ENCODE assay signal across 14 cellular contexts in the genomic region with DNA sequence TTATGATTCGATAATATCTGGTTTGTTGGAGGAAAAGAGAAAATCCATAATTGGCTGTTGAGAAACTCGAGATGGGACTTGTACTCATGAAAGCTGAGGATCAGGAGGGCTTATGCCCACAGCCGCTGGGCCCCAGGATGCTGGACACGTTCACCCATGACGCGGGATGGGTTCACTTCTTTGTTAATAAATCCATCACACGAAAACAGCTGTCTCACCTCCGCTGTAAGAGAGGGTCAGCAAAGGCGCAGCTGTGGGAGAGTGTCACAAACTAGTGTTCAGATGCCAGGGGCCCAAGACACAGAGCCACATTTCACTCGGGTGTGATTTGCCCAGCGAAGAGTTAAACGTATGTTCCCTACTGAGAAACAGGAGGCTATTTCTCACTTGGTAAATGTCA.
A peak's percentile ranks its signal among the peaks of the same experiment; 100 is the strongest.
DNase-seq lines count a peak whose midpoint lies in the region; ATAC-seq and TF ChIP-seq lines count a peak whose summit lies in the region.
"Had no signal": no experiment of that assay in that cellular context is flagged by ENCODE, and none has a peak within 500 bp of the region (broad histone marks: within the 10 kb centered on the region; RNA-seq: fewer than 3 reads in every experiment).

No MANE protein-coding gene starts in this region.

- H3K36me3 ChIP-seq in osteoblast (ENCODE audit: insufficient read depth, low read length): no peaks in the 10 kb centered on the region
- H3K36me3 ChIP-seq in uterus: no peaks in the 10 kb centered on the region

- TF ChIP-seq CTCF in osteoblast (IDR thresholded peaks at IDR 0.05; ENCODE audit: extremely low read depth, low read depth, low read length) (no peak), uterus (IDR thresholded peaks at IDR 0.05) (no peak)

- TF ChIP-seq POLR2A in uterus (IDR thresholded peaks at IDR 0.05): no peak

- DNase-seq in LHCN-M2 (ENCODE audit: low read depth) (peak; percentile 64), fibroblast of peridontal ligament (ENCODE audit: extremely low read depth) (peak; percentile 32), osteoblast (ENCODE audit: insufficient read length, low spot score, missing footprints) (no peak), uterus (no peak), SKM-1 (lab: John Stamatoyannopoulos, UW; ENCODE audit: unreplicated experiment) (no peak), C1 segment of cervical spinal cord (lab: John Stamatoyannopoulos, UW) (no peak)
- DNase-seq: Caco-2; CD8-positive, alpha-beta memory T cell; DND-41; GDM1; HCEC 1CT; HFFc6 had no signal

- peaks cover 45% of the 10 kb centered on the region for H3K4me1 ChIP-seq in osteoblast (ENCODE audit: insufficient read depth, low read length)
- peaks cover 4 to 9% of the 10 kb centered on the region in 2 donors for H3K4me1 ChIP-seq in uterus
- H3K4me1 ChIP-seq: Caco-2 had no signal

- H3K27me3 ChIP-seq in osteoblast (ENCODE audit: insufficient read depth, low read length) (peaks cover 19% of the 10 kb centered on the region), uterus (no peaks in the 10 kb centered on the region)

- H3K27ac ChIP-seq in osteoblast (ENCODE audit: low read depth, low read length) (no peak overlapping the region), uterus (peak overlapping the region; percentile 73 to 78)
- H3K27ac ChIP-seq: HL-60 had no signal

- H3K4me3 ChIP-seq in osteoblast (ENCODE audit: insufficient read depth, low read length) (no peak overlapping the region), uterus (peak overlapping the region; percentile 4 to 10)

- no peaks in the 10 kb centered on the region for H4K20me1 ChIP-seq in osteoblast (ENCODE audit: insufficient read depth, low read length)

- no peak for ATAC-seq in GM21381 (IDR thresholded peaks at IDR 0.05; ENCODE audit: unreplicated experiment)

- intact Hi-C loops in uterus (cut with DNase I; ENCODE audit: low total_unique reads): no loop called here

- peak overlapping the region; percentile 59 for H3K4me2 ChIP-seq in osteoblast (ENCODE audit: insufficient read depth, low read length)

- H2AFZ ChIP-seq in osteoblast (ENCODE audit: low read length): no peak overlapping the region

- H3K9me3 ChIP-seq in osteoblast (ENCODE audit: low read depth, low read length) (no peaks in the 10 kb centered on the region), uterus (no peaks in the 10 kb centered on the region)
- H3K9me3 ChIP-seq: Caco-2 had no signal

- no peaks in the 10 kb centered on the region for H3K79me2 ChIP-seq in osteoblast (ENCODE audit: insufficient read depth, low read length)

Comparison
In these comparisons a context has a peak if more than half of its experiments do, and no peak if none do; other contexts are left out.
1. DNase-seq: peak in LHCN-M2 (single experiment) and fibroblast of peridontal ligament (single experiment); none in osteoblast (single experiment), uterus (0 of 2), SKM-1 (single experiment) and C1 segment of cervical spinal cord (0 of 14).